Comparison of ENCODE assay signal across 1 cellular context in the genomic region with DNA sequence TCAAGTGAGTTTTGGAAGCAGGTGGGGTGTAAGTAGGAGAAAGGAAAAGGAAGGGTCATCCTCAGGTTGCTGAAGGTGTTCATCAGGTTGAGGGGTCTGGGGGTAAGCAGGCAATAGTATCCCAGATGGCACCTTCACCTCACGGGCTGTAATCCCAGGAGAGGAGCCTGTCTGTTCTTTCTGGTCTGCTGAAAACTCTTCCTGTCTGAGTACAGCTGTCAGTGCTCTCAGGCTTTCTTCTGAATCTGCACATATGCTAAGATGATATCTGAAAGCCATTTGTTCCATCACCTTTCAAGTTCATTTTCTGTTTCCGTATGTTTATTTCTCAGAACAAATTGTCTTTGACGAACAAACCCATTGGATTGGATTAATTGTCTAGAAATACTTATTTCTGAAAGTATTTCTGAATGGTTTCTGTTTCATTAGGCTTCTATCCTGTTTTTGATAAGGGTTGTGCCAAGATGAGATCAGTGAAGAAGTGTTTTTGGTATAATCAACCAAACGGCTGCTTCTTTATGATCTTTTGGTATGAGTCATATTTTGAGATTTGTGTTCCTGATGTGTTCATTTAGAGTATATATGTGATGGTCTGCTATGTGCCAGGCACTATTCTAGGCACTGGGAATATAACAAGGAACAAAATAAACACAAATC.
TF ChIP-seq lines count a peak whose summit lies in the region.

No MANE protein-coding gene starts in this region.

TF ChIP-seq in K562, 482 proteins besides CTCF, POLR2A, EP300 and RAD21:
- TF ChIP-seq, protein P1, sequence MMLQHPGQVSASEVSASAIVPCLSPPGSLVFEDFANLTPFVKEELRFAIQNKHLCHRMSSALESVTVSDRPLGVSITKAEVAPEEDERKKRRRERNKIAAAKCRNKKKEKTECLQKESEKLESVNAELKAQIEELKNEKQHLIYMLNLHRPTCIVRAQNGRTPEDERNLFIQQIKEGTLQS (IDR thresholded peaks at IDR 0.05), result peak; percentile 31; the same call in 1 of the 2 replicates
- TF ChIP-seq, protein P1 (CRISPR knock-in tag; conservative IDR thresholded peaks at IDR 0.05), result no peak
- TF ChIP-seq FOSL1 (tag; conservative IDR thresholded peaks at IDR 0.05), result peak; percentile 36; the same call in 1 of the 2 replicates
- no peak for TF ChIP-seq HINFP (tag; conservative IDR thresholded peaks at IDR 0.05; ENCODE audit: low read depth)
- no peak for TF ChIP-seq PCBP1 (IDR thresholded peaks at IDR 0.05; ENCODE audit: low read depth, low read length, poor library complexity, severe bottlenecking)
- no peak for TF ChIP-seq HMG20B (CRISPR knock-in tag; IDR thresholded peaks at IDR 0.05)
- no peak for TF ChIP-seq ID3 (CRISPR knock-in tag; IDR thresholded peaks at IDR 0.05)
- no peak for TF ChIP-seq ID3 (tag; IDR thresholded peaks at IDR 0.05)
